Comparison of ENCODE assay signal across 9 cellular contexts in the genomic region with DNA sequence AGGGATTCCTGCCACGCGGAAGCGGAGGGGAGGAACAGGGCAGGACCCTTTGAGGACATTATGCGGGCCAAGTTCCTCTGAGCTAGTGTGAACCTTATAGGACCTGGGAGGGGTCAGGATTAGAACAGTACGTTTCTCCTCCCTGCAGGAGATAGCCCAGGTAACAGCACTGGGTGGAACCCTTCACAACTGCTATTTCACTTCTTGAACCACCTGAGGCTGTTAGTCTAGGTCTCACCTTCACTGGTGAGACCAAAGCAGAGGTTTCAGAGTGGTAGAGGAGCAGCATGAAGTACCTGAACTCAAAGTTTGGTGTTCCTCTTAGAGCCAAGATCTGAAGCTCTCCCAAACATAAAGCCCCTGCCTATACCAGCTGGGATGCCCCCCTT. TPM values are rescaled to one million over a fixed set of nuclear protein-coding genes. Genes with fewer than 3 reads are reported as not detected.
DNase-seq lines count a peak whose midpoint lies in the region; ATAC-seq, FAIRE-seq and TF ChIP-seq lines count a peak whose summit lies in the region.
"Had no signal": no experiment of that assay in that cellular context is flagged by ENCODE, and none has a peak within 500 bp of the region (broad histone marks: within the 10 kb centered on the region; RNA-seq: fewer than 3 reads in every experiment).

No MANE protein-coding gene starts in this region.

- in situ Hi-C loops in K562 (cut with MboI), result no loop called here

- peaks cover 26% of the 10 kb centered on the region for H3K36me3 Mint-ChIP-seq in activated T-cell treated with anti-CD3 and anti-CD28 coated beads, Interleukin-2, amount 50 U/mL, for 4 hours (ENCODE audit: insufficient read depth)

- H4K20me1 ChIP-seq in K562 (replicated peaks; ENCODE audit: control insufficient read depth, insufficient read depth, low read length), result peaks cover 14% of the 10 kb centered on the region; the same call in 1 of the 2 replicates

- POLR2A ChIA-PET in K562 (lab: Yijun Ruan, JAX), result interaction anchor here (0.8 to 5.3 kb wide), 14 partner anchors 9 to 368 kb away, joined by 3 to 56 read pairs (median 5); a partner anchor contains a TSS

- peaks cover 35% of the 10 kb centered on the region for H3K4me1 Mint-ChIP-seq in activated T-cell treated with anti-CD3 and anti-CD28 coated beads, Interleukin-2, amount 50 U/mL, for 4 hours (ENCODE audit: low read depth)

- peak; percentile 20; the same call in 1 of the 2 replicates for TF ChIP-seq POLR2A in K562 (conservative IDR thresholded peaks at IDR 0.05)
- no peak for TF ChIP-seq POLR2A in tibial nerve (IDR thresholded peaks at IDR 0.05)

- TF ChIP-seq EP300 in K562 (IDR thresholded peaks at IDR 0.05; ENCODE audit: low read length) (no peak), tibial nerve (IDR thresholded peaks at IDR 0.05) (peak; percentile 34 to 46)

- H3K9me3 ChIP-seq in K562 (replicated peaks; ENCODE audit: control insufficient read depth, insufficient read depth, low read depth, low read length) (no peaks in the 10 kb centered on the region), lung (ENCODE audit: control insufficient read depth in 2 of 2, insufficient read depth in 1 of 2, low read length in 1 of 2) (no peaks in the 10 kb centered on the region), tibial nerve (no peaks in the 10 kb centered on the region)

- H3K9me3 Mint-ChIP-seq in activated T-cell treated with anti-CD3 and anti-CD28 coated beads, Interleukin-2, amount 50 U/mL, for 4 hours, result no peaks in the 10 kb centered on the region

- peaks cover 5% of the 10 kb centered on the region for H3K9me1 ChIP-seq in K562 (ENCODE audit: control insufficient read depth, insufficient read depth, low read length)

- CTCF ChIA-PET in K562 (lab: Yijun Ruan, JAX; ENCODE audit: low intra/inter-chr PET ratio), result interaction anchor here (0.6 kb wide), 1 partner anchor 172 kb away, joined by 3 read pairs; no protein-coding TSS in a partner anchor

- peak overlapping the region; percentile 82 for H3K4me3 Mint-ChIP-seq in activated T-cell treated with anti-CD3 and anti-CD28 coated beads, Interleukin-2, amount 50 U/mL, for 4 hours

- H3K27ac ChIP-seq in K562 (ENCODE audit: extremely low read depth, low read depth, low read length) (peak overlapping the region; percentile 61), lung (ENCODE audit: low read depth in 1 of 2, low read length in 1 of 2) (peak overlapping the region; percentile 95 to 97), tibial nerve (peak overlapping the region; percentile 95 to 99 (median 99))

- BruUV-seq in K562 (replicated peaks; lab: Mats Ljungman, UMichigan), result TSS peak; percentile 50

- TF ChIP-seq RAD21 in K562 (CRISPR knock-in tag; conservative IDR thresholded peaks at IDR 0.05 in 1 of 2, IDR thresholded peaks at IDR 0.05 in 1 of 2), result no peak

- H3K36me3 ChIP-seq in K562 (ENCODE audit: control insufficient read depth, insufficient read depth, low read length), result peaks cover 66% of the 10 kb centered on the region
- H3K36me3 ChIP-seq in lung (ENCODE audit: control insufficient read depth in 2 of 2, insufficient read depth in 2 of 2, low read length in 2 of 2), result peaks cover 8 to 33% of the 10 kb centered on the region in 2 donors
- peaks cover 2 to 58% (median 8%) of the 10 kb centered on the region in 3 donors for H3K36me3 ChIP-seq in tibial nerve

- H3K4me1 ChIP-seq in K562 (replicated peaks in 1 of 2; ENCODE audit: control insufficient read depth in 2 of 2, insufficient read depth in 2 of 2, low read length in 2 of 2) (peaks cover 34 to 35% of the 10 kb centered on the region in 2 experiments), lung (ENCODE audit: control insufficient read depth in 2 of 2, insufficient read depth in 2 of 2, low read length in 2 of 2) (peaks cover 24 to 29% of the 10 kb centered on the region in 2 donors), tibial nerve (peaks cover 3 to 32% (median 24%) of the 10 kb centered on the region in 4 donors)

- peak overlapping the region; percentile 66 for H3K4me2 ChIP-seq in K562 (ENCODE audit: insufficient read depth, low read length)

- WGBS in K562 (ENCODE audit: insufficient coverage, low coverage, missing lambda C conversion rate), result 69% methylated on average over 4 of the region's 5 CpGs
- 0 to 7% methylated on average over 5 of the region's 5 CpGs for WGBS in lung, 2 donors
- 0% methylated on average over 1 to 5 of the region's 5 CpGs for WGBS in tibial nerve, 2 donors

- H3K9ac ChIP-seq in K562 (ENCODE audit: insufficient read depth in 1 of 2, low read depth in 2 of 2, low read length in 2 of 2), result peak overlapping the region; percentile 58 to 88

- H3K4me3 ChIP-seq in K562, result peak overlapping the region; percentile 3; the same call in 1 of the 2 replicates
- no peak overlapping the region for H3K4me3 ChIP-seq in lung
- peak overlapping the region; percentile 42 to 71 (median 64) for H3K4me3 ChIP-seq in tibial nerve

- peaks cover 10% of the 10 kb centered on the region for H3K79me2 ChIP-seq in K562 (ENCODE audit: control insufficient read depth, insufficient read depth, low read length)

- no peaks in the 10 kb centered on the region for H3K27me3 Mint-ChIP-seq in activated T-cell treated with anti-CD3 and anti-CD28 coated beads, Interleukin-2, amount 50 U/mL, for 4 hours (ENCODE audit: low read depth)

- TF ChIP-seq CTCF in K562 (IDR thresholded peaks at IDR 0.05 in 2 of 3, conservative IDR thresholded peaks at IDR 0.05 in 1 of 3; ENCODE audit: insufficient read depth in 2 of 3, low read depth in 1 of 3, low read length in 3 of 3), result no peak
- TF ChIP-seq CTCF in lung (IDR thresholded peaks at IDR 0.05; ENCODE audit: control extremely low read depth, extremely low read depth), result no peak
- no peak for TF ChIP-seq CTCF in tibial nerve (IDR thresholded peaks at IDR 0.05)

- 0 out of 2 replicates have a peak overlapping the region, but pooled peaks have one; percentile 46 for H2AFZ ChIP-seq in K562 (ENCODE audit: low read depth, low read length)

- intact Hi-C loops in K562 (cut with micrococcal nuclease), result loop anchor here (5.0 kb wide), 1 partner anchor 176 kb away; no protein-coding TSS in a partner anchor

- peak in 1 of 2 donors; percentile 6 for ATAC-seq in activated T-cell treated with anti-CD3 and anti-CD28 coated beads, Interleukin-2, amount 50 U/mL, for 4 hours
- ATAC-seq in K562 (peak; percentile 20), lung (ENCODE audit: insufficient read depth, low FRiP score) (no peak)

- no peak for DNase-seq in activated T-cell treated with anti-CD3 and anti-CD28 coated beads, Interleukin-2, amount 50 U/mL, for 4 hours
- no peak for DNase-seq in activated T-cell treated with anti-CD3 and anti-CD28 coated beads, Interleukin-2, amount 50 U/mL, for 1 hour
- no peak for DNase-seq in K562 (ENCODE audit: extremely low read depth in 1 of 4, low spot score in 3 of 4)
- no peak for DNase-seq in lung (ENCODE audit: low spot score)
- DNase-seq in tibial nerve (ENCODE audit: low spot score in 2 of 2), result no peak
- DNase-seq in DMS79 (lab: John Stamatoyannopoulos, UW), result no peak
- no peak for DNase-seq in COLO829 (ENCODE audit: low spot score)
- no peak for DNase-seq in hepatic stellate cell (ENCODE audit: low spot score)

- no peak for FAIRE-seq in K562 (lab: Jason Lieb, UNC)
- FAIRE-seq: G401.6 had no signal

- no peaks in the 10 kb centered on the region; a peak in 1 of 5 replicates for H3K27me3 ChIP-seq in K562 (ENCODE audit: control insufficient read depth in 2 of 2, insufficient read depth in 2 of 2, low read length in 2 of 2)
- no peaks in the 10 kb centered on the region for H3K27me3 ChIP-seq in lung (ENCODE audit: control insufficient read depth, insufficient read depth)
- H3K27me3 ChIP-seq in tibial nerve, result no peaks in the 10 kb centered on the region

RNA-seq across cellular contexts. Expression of a gene that starts 0.8 kb away (rescaled TPM):
- 10 to 100 TPM in 2 of 3 donors, 1 to 10 TPM in 1; 9.4 to 10.8 (median 10.2) TPM for total RNA-seq in activated T-cell treated with anti-CD3 and anti-CD28 coated beads, Interleukin-2, amount 50 U/mL, for 4 hours
- total RNA-seq in K562 (2011; cell fraction: chromatin; rRNA removed; ENCODE audit: low replicate concordance), result 4.1 TPM in 1 of 2 replicates, not detected in the other
- total RNA-seq in K562 (2011; cell fraction: nucleolus; rRNA removed), result 3.3 TPM in 1 of 2 replicates, not detected in the other
- total RNA-seq in K562 (2011; cell fraction: nucleoplasm; rRNA removed), result 3.9 TPM in 1 of 2 replicates, not detected in the other
- 1.3 and 2.3 TPM in 2 replicates for total RNA-seq in K562 (2014; rRNA removed)
- total RNA-seq in K562 (2014; rRNA removed; fragmentation: Illumina TruSeq; extraction: Trizol), result 2.5 and 3.8 TPM in 2 replicates
- 0.72 and 1.3 TPM in 2 replicates for total RNA-seq in K562 (2015; rRNA removed; fragmentation: Illumina TruSeq; extraction: Trizol)
- total RNA-seq in K562 (2021), result 5.7 and 7.7 TPM in 2 replicates
- 3.1 and 4.7 TPM in 2 replicates for polyA plus RNA-seq in K562 (2011; rRNA removed)
- 3.2 and 5.0 TPM in 2 replicates for polyA plus RNA-seq in K562 (2011; cell fraction: cytosol; rRNA removed)
- 3.0 and 4.1 TPM in 2 replicates for polyA plus RNA-seq in K562 (2011; cell fraction: nucleus; rRNA removed)
- 5.0 and 8.7 TPM in 2 replicates for polyA plus RNA-seq in K562 (2012)
- 3.1 and 4.1 TPM in 2 replicates for polyA plus RNA-seq in K562 (2014; fragmentation: Illumina TruSeq; extraction: Trizol)
- 1 to 10 TPM; 5.0 to 7.5 TPM for polyA plus RNA-seq in K562 (2014; fragmentation: Nextera tagmentation; extraction: Ambion mirVana)
- polyA plus RNA-seq in K562 (2014; rRNA removed), result 3.4 and 4.0 TPM in 2 replicates
- 0.56 and 3.0 TPM in 2 replicates for polyA minus RNA-seq in K562 (2011; rRNA and poly(A)+ RNA removed)
- not detected in 2 replicates for polyA minus RNA-seq in K562 (2011; cell fraction: cytosol; rRNA and poly(A)+ RNA removed)
- 0.67 and 0.89 TPM in 2 replicates for polyA minus RNA-seq in K562 (2011; cell fraction: nucleus; rRNA and poly(A)+ RNA removed)
- 10 to 100 TPM in 1 of 2 donors, 1 to 10 TPM in 1; 5.2 to 13.3 TPM for total RNA-seq in lung
- polyA plus RNA-seq in lung, result 10 to 100 TPM; 27.6 to 69.5 TPM
- total RNA-seq in tibial nerve, result 10 to 100 TPM; 12.3 to 29.4 (median 14.9) TPM

RNA-seq across cellular contexts. Expression of a gene that starts 9.0 kb away (rescaled TPM):
- total RNA-seq in activated T-cell treated with anti-CD3 and anti-CD28 coated beads, Interleukin-2, amount 50 U/mL, for 4 hours, result 10 to 100 TPM; 57.6 to 68.6 (median 67.7) TPM
- 44.2 and 57.1 TPM in 2 replicates for total RNA-seq in K562 (2011; cell fraction: chromatin; rRNA removed; ENCODE audit: low replicate concordance)
- total RNA-seq in K562 (2011; cell fraction: nucleolus; rRNA removed), result 30.1 and 33.9 TPM in 2 replicates
- 35.3 and 37.7 TPM in 2 replicates for total RNA-seq in K562 (2011; cell fraction: nucleoplasm; rRNA removed)
- total RNA-seq in K562 (2014; rRNA removed) (45.0 and 58.1 TPM in 2 replicates), K562 (2014; rRNA removed; fragmentation: Illumina TruSeq; extraction: Trizol) (31.6 and 31.8 TPM in 2 replicates), K562 (2015; rRNA removed; fragmentation: Illumina TruSeq; extraction: Trizol) (30.5 and 35.2 TPM in 2 replicates), K562 (2021) (45.8 and 47.4 TPM in 2 replicates), lung (10 to 100 TPM; 14.0 to 36.0 TPM), tibial nerve (10 to 100 TPM; 16.6 to 23.7 (median 19.2) TPM)
- polyA plus RNA-seq in K562 (2011; rRNA removed) (38.8 and 41.3 TPM in 2 replicates), K562 (2014; fragmentation: Illumina TruSeq; extraction: Trizol) (43.6 and 49.5 TPM in 2 replicates), K562 (2014; fragmentation: Nextera tagmentation; extraction: Ambion mirVana) (10 to 100 TPM; 24.1 to 33.6 TPM), K562 (2014; rRNA removed) (44.4 and 50.8 TPM in 2 replicates), lung (10 to 100 TPM; 37.7 to 45.5 TPM)
- 33.4 and 34.1 TPM in 2 replicates for polyA plus RNA-seq in K562 (2011; cell fraction: cytosol; rRNA removed)
- polyA plus RNA-seq in K562 (2011; cell fraction: nucleus; rRNA removed), result 40.8 and 53.9 TPM in 2 replicates
- polyA plus RNA-seq in K562 (2012), result 36.1 and 39.8 TPM in 2 replicates
- polyA minus RNA-seq in K562 (2011; rRNA and poly(A)+ RNA removed), result 19.8 and 24.2 TPM in 2 replicates
- 17.1 and 24.6 TPM in 2 replicates for polyA minus RNA-seq in K562 (2011; cell fraction: cytosol; rRNA and poly(A)+ RNA removed)
- 13.3 and 20.3 TPM in 2 replicates for polyA minus RNA-seq in K562 (2011; cell fraction: nucleus; rRNA and poly(A)+ RNA removed)

RNA-seq across cellular contexts. Expression of a gene that starts 16.1 kb away (rescaled TPM):
- total RNA-seq in activated T-cell treated with anti-CD3 and anti-CD28 coated beads, Interleukin-2, amount 50 U/mL, for 4 hours, result 10 to 100 TPM in 1 of 3 donors, 1 to 10 TPM in 2; 8.0 to 10.4 (median 9.2) TPM
- total RNA-seq in K562 (2011; cell fraction: chromatin; rRNA removed; ENCODE audit: low replicate concordance), result 125 and 232 TPM in 2 replicates
- total RNA-seq in K562 (2011; cell fraction: nucleolus; rRNA removed), result 136 and 142 TPM in 2 replicates
- 117 and 134 TPM in 2 replicates for total RNA-seq in K562 (2011; cell fraction: nucleoplasm; rRNA removed)
- total RNA-seq in K562 (2014; rRNA removed) (9.9 and 12.1 TPM in 2 replicates), K562 (2014; rRNA removed; fragmentation: Illumina TruSeq; extraction: Trizol) (5.4 and 6.4 TPM in 2 replicates), K562 (2015; rRNA removed; fragmentation: Illumina TruSeq; extraction: Trizol) (5.7 and 6.0 TPM in 2 replicates), K562 (2021) (14.3 and 18.7 TPM in 2 replicates), lung (10 to 100 TPM; 31.6 to 36.1 TPM), tibial nerve (10 to 100 TPM; 43.7 to 70.8 (median 48.4) TPM)
- polyA plus RNA-seq in K562 (2011; rRNA removed) (20.5 and 40.7 TPM in 2 replicates), K562 (2014; fragmentation: Illumina TruSeq; extraction: Trizol) (9.5 TPM in 2 replicates), K562 (2014; fragmentation: Nextera tagmentation; extraction: Ambion mirVana) (under 1 TPM; 0.17 to 0.67 TPM), K562 (2014; rRNA removed) (24.3 and 25.8 TPM in 2 replicates), lung (10 to 100 TPM; 24.7 to 25.5 TPM)
- 17.1 and 26.5 TPM in 2 replicates for polyA plus RNA-seq in K562 (2011; cell fraction: cytosol; rRNA removed)
- 270 and 329 TPM in 2 replicates for polyA plus RNA-seq in K562 (2011; cell fraction: nucleus; rRNA removed)
- polyA plus RNA-seq in K562 (2012), result 13.3 and 31.2 TPM in 2 replicates
- polyA minus RNA-seq in K562 (2011; rRNA and poly(A)+ RNA removed), result 14.5 and 17.3 TPM in 2 replicates
- polyA minus RNA-seq in K562 (2011; cell fraction: cytosol; rRNA and poly(A)+ RNA removed), result 4.3 and 8.7 TPM in 2 replicates
- 44.6 and 58.9 TPM in 2 replicates for polyA minus RNA-seq in K562 (2011; cell fraction: nucleus; rRNA and poly(A)+ RNA removed)

RNA-seq across cellular contexts. Expression of a gene that starts 16.3 kb away (rescaled TPM):
- total RNA-seq in activated T-cell treated with anti-CD3 and anti-CD28 coated beads, Interleukin-2, amount 50 U/mL, for 4 hours, result 100 to 1,000 TPM; 149 to 163 (median 155) TPM
- 37.3 and 95.2 TPM in 2 replicates for total RNA-seq in K562 (2011; cell fraction: chromatin; rRNA removed; ENCODE audit: low replicate concordance)
- 37.6 and 42.7 TPM in 2 replicates for total RNA-seq in K562 (2011; cell fraction: nucleolus; rRNA removed)
- 57.9 and 59.2 TPM in 2 replicates for total RNA-seq in K562 (2011; cell fraction: nucleoplasm; rRNA removed)
- total RNA-seq in K562 (2014; rRNA removed) (21.8 and 37.3 TPM in 2 replicates), K562 (2014; rRNA removed; fragmentation: Illumina TruSeq; extraction: Trizol) (23.8 and 26.1 TPM in 2 replicates), K562 (2015; rRNA removed; fragmentation: Illumina TruSeq; extraction: Trizol) (23.9 and 24.8 TPM in 2 replicates), K562 (2021) (115 and 125 TPM in 2 replicates), lung (10 to 100 TPM; 10.7 to 94.4 TPM), tibial nerve (10 to 100 TPM; 22.9 to 36.9 (median 26.8) TPM)
- polyA plus RNA-seq in K562 (2011; rRNA removed) (110 and 134 TPM in 2 replicates), K562 (2014; fragmentation: Illumina TruSeq; extraction: Trizol) (141 and 171 TPM in 2 replicates), K562 (2014; fragmentation: Nextera tagmentation; extraction: Ambion mirVana) (10 to 100 TPM; 30.0 to 42.5 TPM), K562 (2014; rRNA removed) (62.2 and 69.6 TPM in 2 replicates), lung (10 to 100 TPM; 41.0 to 91.5 TPM)
- 159 and 169 TPM in 2 replicates for polyA plus RNA-seq in K562 (2011; cell fraction: cytosol; rRNA removed)
- polyA plus RNA-seq in K562 (2011; cell fraction: nucleus; rRNA removed), result 65.9 and 94.9 TPM in 2 replicates
- polyA plus RNA-seq in K562 (2012), result 118 and 226 TPM in 2 replicates
- polyA minus RNA-seq in K562 (2011; rRNA and poly(A)+ RNA removed), result 78.8 and 99.8 TPM in 2 replicates
- 34.6 and 53.7 TPM in 2 replicates for polyA minus RNA-seq in K562 (2011; cell fraction: cytosol; rRNA and poly(A)+ RNA removed)
- 18.6 and 24.8 TPM in 2 replicates for polyA minus RNA-seq in K562 (2011; cell fraction: nucleus; rRNA and poly(A)+ RNA removed)
